Comparison of ENCODE assay signal across 8 cellular contexts in genomic region chr17:78717431-78717980, GRCh38.
DNase-seq lines count a peak whose midpoint lies in the region; ATAC-seq and TF ChIP-seq lines count a peak whose summit lies in the region.

No MANE protein-coding gene starts in this region.

- H3K4me1 ChIP-seq in right cardiac atrium (ENCODE audit: control insufficient read depth, insufficient read depth, low read length), result peaks cover 19% of the 10 kb centered on the region
- peaks cover 53 to 56% of the 10 kb centered on the region in 2 donors for H3K4me1 ChIP-seq in gastrocnemius medialis
- peaks cover under 1% of the 10 kb centered on the region for H3K4me1 ChIP-seq in mesendoderm (ENCODE audit: control insufficient read depth, low read depth, low read length)

- no peaks in the 10 kb centered on the region for H3K36me3 Mint-ChIP-seq in activated naive CD8-positive, alpha-beta T cell treated with anti-CD3 and anti-CD28 coated beads, Interleukin-2, amount 50 U/mL, for 24 hours (ENCODE audit: low read depth)

- H3K9ac ChIP-seq in mesendoderm (ENCODE audit: low read length), result no peak overlapping the region

- TF ChIP-seq CTCF in gastrocnemius medialis (IDR thresholded peaks at IDR 0.05 in 4 of 5, conservative IDR thresholded peaks at IDR 0.05 in 1 of 5), result no peak

- no peak overlapping the region for H3K56ac ChIP-seq in mesendoderm (ENCODE audit: low read length)

- in situ Hi-C loops in Caki2 (cut with HindIII; ENCODE audit: low pct_unique_long_range_greater_than_20kb, low sequenced_read_pairs), result loop anchor here (25.0 kb wide), 1 partner anchor 230 kb away; no protein-coding TSS in a partner anchor
- in situ Hi-C loops in gastrocnemius medialis (cut with MboI; ENCODE audit: low sequenced_read_pairs in 4 of 4), result no loop called here

- H3K9me3 ChIP-seq in MG63 (no peaks in the 10 kb centered on the region), right cardiac atrium (ENCODE audit: control insufficient read depth, low read length) (no peaks in the 10 kb centered on the region), gastrocnemius medialis (no peaks in the 10 kb centered on the region)

- H3K4me3 Mint-ChIP-seq in activated naive CD8-positive, alpha-beta T cell treated with anti-CD3 and anti-CD28 coated beads, Interleukin-2, amount 50 U/mL, for 24 hours, result peak overlapping the region; percentile 63

- no peak for TF ChIP-seq POLR2A in gastrocnemius medialis (IDR thresholded peaks at IDR 0.05)

- H2BK15ac ChIP-seq in mesendoderm (replicated peaks; ENCODE audit: low read depth), result no peak overlapping the region

- no peak overlapping the region for H2BK120ac ChIP-seq in mesendoderm (ENCODE audit: low read depth, low read length)

- no peak overlapping the region for H4K5ac ChIP-seq in mesendoderm (ENCODE audit: low read length)

- no peak overlapping the region for H3K4ac ChIP-seq in mesendoderm (ENCODE audit: low read depth, low read length)

- 10% methylated on average over 14 of the region's 14 CpGs for WGBS in right cardiac atrium
- WGBS in mesendoderm (ENCODE audit: extremely low coverage, insufficient coverage, low lambda C conversion rate), result no CpG with 5 or more reads among the region's 14 CpGs

- H3K4me3 ChIP-seq in MG63 (peak overlapping the region; percentile 39), right cardiac atrium (ENCODE audit: low read length) (peak overlapping the region; percentile 37), gastrocnemius medialis (peak overlapping the region; percentile 51 to 64 (median 59)), mesendoderm (ENCODE audit: low read length) (no peak overlapping the region)

- H3K27me3 Mint-ChIP-seq in activated naive CD8-positive, alpha-beta T cell treated with anti-CD3 and anti-CD28 coated beads, Interleukin-2, amount 50 U/mL, for 24 hours, result no peaks in the 10 kb centered on the region

- no peak overlapping the region for H2BK5ac ChIP-seq in mesendoderm (ENCODE audit: low read length)

- no peak overlapping the region for H3K4me2 ChIP-seq in mesendoderm (ENCODE audit: low read length)

- H3K27me3 ChIP-seq in MG63 (no peaks in the 10 kb centered on the region; the same call in 1 of the 2 replicates), right cardiac atrium (ENCODE audit: control insufficient read depth, insufficient read depth) (no peaks in the 10 kb centered on the region), gastrocnemius medialis (no peaks in the 10 kb centered on the region), mesendoderm (ENCODE audit: insufficient read depth, low read length, poor library complexity) (no peaks in the 10 kb centered on the region)

- H3K36me3 ChIP-seq in MG63 (no peaks in the 10 kb centered on the region), gastrocnemius medialis (no peaks in the 10 kb centered on the region), mesendoderm (ENCODE audit: control insufficient read depth, insufficient read depth, low read length) (no peaks in the 10 kb centered on the region)

- H3K79me2 ChIP-seq in mesendoderm (ENCODE audit: control insufficient read depth, insufficient read depth, low read length), result no peaks in the 10 kb centered on the region

- no peaks in the 10 kb centered on the region for H3K9me3 Mint-ChIP-seq in activated naive CD8-positive, alpha-beta T cell treated with anti-CD3 and anti-CD28 coated beads, Interleukin-2, amount 50 U/mL, for 24 hours

- peaks cover 95% of the 10 kb centered on the region for H3K4me1 Mint-ChIP-seq in activated naive CD8-positive, alpha-beta T cell treated with anti-CD3 and anti-CD28 coated beads, Interleukin-2, amount 50 U/mL, for 24 hours

- H3K27ac ChIP-seq in right cardiac atrium (ENCODE audit: low read length), result peak overlapping the region; percentile 46
- peak overlapping the region; percentile 72 to 84 (median 83) for H3K27ac ChIP-seq in gastrocnemius medialis
- H3K27ac ChIP-seq in mesendoderm (ENCODE audit: low read depth, low read length), result no peak overlapping the region

- DNase-seq in Caki2 (ENCODE audit: low read depth) (peak; percentile 85), MG63 (peak; percentile 34), right cardiac atrium (peak in 1 of 3 donors; percentile 64), gastrocnemius medialis (no peak), mesenteric fat pad (ENCODE audit: low spot score) (no peak), mesendoderm (no peak)
- DNase-seq in activated naive CD8-positive, alpha-beta T cell treated with anti-CD3 and anti-CD28 coated beads, Interleukin-2, amount 50 U/mL, for 24 hours, result no peak
- no peak for DNase-seq in activated CD4-positive, CD25-positive, alpha-beta regulatory T cell (lab: John Stamatoyannopoulos, UW)

- H4K8ac ChIP-seq in mesendoderm (ENCODE audit: low read depth, low read length), result no peak overlapping the region

- peak overlapping the region; percentile 91 for H3K27ac Mint-ChIP-seq in activated naive CD8-positive, alpha-beta T cell treated with anti-CD3 and anti-CD28 coated beads, Interleukin-2, amount 50 U/mL, for 24 hours

- H3K18ac ChIP-seq in mesendoderm (ENCODE audit: low read length), result no peak overlapping the region

- no peak overlapping the region for H2AK5ac ChIP-seq in mesendoderm (ENCODE audit: low read length)

- intact Hi-C loops in right cardiac atrium (cut with DNase I), result loop anchor here in 1 of 4 donors (10.0 kb wide), 1 partner anchor 67 kb away; the partner anchor contains the start of gene CYTH1
- intact Hi-C loops in gastrocnemius medialis (cut with DNase I; ENCODE audit: low total_unique reads), result loop anchor here (5.0 kb wide), 3 partner anchors 35 to 125 kb away; partner anchors contain the start of gene USP36

- H3K23ac ChIP-seq in mesendoderm (ENCODE audit: low read length), result no peak overlapping the region

- H3K79me1 ChIP-seq in mesendoderm (ENCODE audit: low read length), result peaks cover 3% of the 10 kb centered on the region

- ATAC-seq in activated naive CD8-positive, alpha-beta T cell treated with anti-CD3 and anti-CD28 coated beads, Interleukin-2, amount 50 U/mL, for 24 hours, result no peak
- peak; percentile 75 to 78 for ATAC-seq in right cardiac atrium
- ATAC-seq in gastrocnemius medialis, result peak; percentile 73 to 79

Comparison
In these comparisons a context has a peak if more than half of its experiments do, and no peak if none do; other contexts are left out.
1. DNase-seq: peak in Caki2 (single experiment) and MG63 (single experiment); none in activated naive CD8-positive, alpha-beta T cell treated with anti-CD3 and anti-CD28 coated beads, Interleukin-2, amount 50 U/mL, for 24 hours (single experiment), gastrocnemius medialis (0 of 2), mesenteric fat pad (single experiment), activated CD4-positive, CD25-positive, alpha-beta regulatory T cell (0 of 4) and mesendoderm (single experiment).